27 cellular contexts compared by ENCODE assay signal in the genomic region with DNA sequence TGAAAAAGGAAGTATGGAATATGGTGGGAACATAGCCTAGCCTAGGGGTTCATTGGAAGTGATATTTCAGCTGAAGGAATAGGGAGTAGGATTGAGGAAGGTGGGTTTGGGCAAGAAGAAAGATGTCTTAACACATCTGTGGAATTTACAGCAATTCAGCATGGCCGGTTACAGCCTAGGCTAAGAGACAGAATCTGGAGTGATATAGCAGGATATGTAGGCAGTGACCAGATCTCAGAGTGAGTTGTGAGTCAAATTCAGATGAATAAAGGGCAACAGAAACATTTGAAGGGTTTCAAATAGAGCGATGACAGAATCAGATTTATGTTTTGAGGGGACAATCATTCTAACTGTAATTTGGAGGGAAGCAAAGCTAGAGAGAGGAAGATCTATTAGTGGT.
"Had no signal": no experiment of that assay in that cellular context is flagged by ENCODE, and none has a peak within 500 bp of the region (broad histone marks: within the 10 kb centered on the region; RNA-seq: fewer than 3 reads in every experiment).

No MANE protein-coding gene starts in this region.

- H3K9me3 ChIP-seq: adrenal gland, heart left ventricle, right atrium auricular region, upper lobe of left lung, vagina had no signal

- DNase-seq: activated CD4-positive, alpha-beta T cell treated with anti-CD3 and anti-CD28 coated beads for 48 hours; activated CD4-positive, alpha-beta T cell treated with anti-CD3 and anti-CD28 coated beads, Interleukin-2, amount 50 U/mL, for 48 hours; activated CD8-positive, alpha-beta memory T cell treated with anti-CD3 and anti-CD28 coated beads for 24 hours; activated effector memory CD4-positive, alpha-beta T cell treated with Interleukin-2 at 50 U/mL for 16 hours; activated naive CD4-positive, alpha-beta T cell treated with Interleukin-2 at 50 U/mL for 16 hours; adrenal gland; brain microvascular endothelial cell; cortex of kidney; foreskin fibroblast; heart left ventricle; hypothalamus; immature natural killer cell; kidney; midbrain; natural killer cell; stimulated activated CD4-positive, alpha-beta T cell treated with anti-CD3 and anti-CD28 coated beads, Interleukin-15, amount 100 ng/mL, for 24 hours; stimulated activated CD4-positive, alpha-beta T cell treated with anti-CD3 and anti-CD28 coated beads, Interleukin-2, amount 100 ng/mL, for 24 hours; stimulated activated naive CD8-positive, alpha-beta T cell treated with anti-CD3 and anti-CD28 coated beads, Interleukin-15, Interleukin-2, amounts not matched to agents 100 U/mL and 50 U/mL, for 24 hours; substantia nigra; T-helper 17 cell; T1000; upper lobe of left lung; WERI-Rb-1 had no signal

- H3K27me3 ChIP-seq: adrenal gland, brain microvascular endothelial cell, heart left ventricle, right atrium auricular region, upper lobe of left lung, vagina had no signal

- H3K4me3 ChIP-seq: adrenal gland, heart left ventricle, right atrium auricular region, upper lobe of left lung, vagina had no signal

- H3K27ac Mint-ChIP-seq: activated naive CD8-positive, alpha-beta T cell; immature natural killer cell; natural killer cell; T-helper 17 cell had no signal

- H3K36me3 ChIP-seq: adrenal gland, brain microvascular endothelial cell, heart left ventricle, right atrium auricular region, upper lobe of left lung, vagina, WERI-Rb-1 had no signal

- ATAC-seq: activated CD4-positive, CD25-positive, alpha-beta regulatory T cell treated with anti-CD3 and anti-CD28 coated beads, Interleukin-2, amount 50 U/mL, for 24 hours; heart left ventricle; natural killer cell; stimulated activated naive CD8-positive, alpha-beta T cell treated with anti-CD3 and anti-CD28 coated beads, Interleukin-15, Interleukin-2, amounts not matched to agents 100 U/mL and 50 U/mL, for 24 hours; T-helper 17 cell had no signal

- H3K36me3 Mint-ChIP-seq: activated naive CD8-positive, alpha-beta T cell; immature natural killer cell; natural killer cell had no signal

- H3K4me3 Mint-ChIP-seq: activated naive CD8-positive, alpha-beta T cell; immature natural killer cell; natural killer cell; T-helper 17 cell had no signal

- H3K4me1 Mint-ChIP-seq: immature natural killer cell, natural killer cell, T-helper 17 cell had no signal

- H3K27ac ChIP-seq: adrenal gland, brain microvascular endothelial cell, heart left ventricle, right atrium auricular region, upper lobe of left lung, vagina, WERI-Rb-1 had no signal

- H3K9me3 Mint-ChIP-seq: immature natural killer cell, natural killer cell had no signal
